1 cellular context compared by ENCODE assay signal in genomic region chr16:55373489-55373832, GRCh38.
TF ChIP-seq lines count a peak whose summit lies in the region.

No MANE protein-coding gene starts in this region.

TF ChIP-seq in HepG2, 621 proteins besides CTCF, POLR2A, EP300 and RAD21:
- TF ChIP-seq TFAP4 (IDR thresholded peaks at IDR 0.05; ENCODE audit: borderline replicate concordance, low read depth) (no peak), ATF7 (IDR thresholded peaks at IDR 0.05) (peak; percentile 67), ATF7 (CRISPR knock-in tag; IDR thresholded peaks at IDR 0.05) (no peak)
